Comparison of ENCODE assay signal across 11 cellular contexts in the genomic region with DNA sequence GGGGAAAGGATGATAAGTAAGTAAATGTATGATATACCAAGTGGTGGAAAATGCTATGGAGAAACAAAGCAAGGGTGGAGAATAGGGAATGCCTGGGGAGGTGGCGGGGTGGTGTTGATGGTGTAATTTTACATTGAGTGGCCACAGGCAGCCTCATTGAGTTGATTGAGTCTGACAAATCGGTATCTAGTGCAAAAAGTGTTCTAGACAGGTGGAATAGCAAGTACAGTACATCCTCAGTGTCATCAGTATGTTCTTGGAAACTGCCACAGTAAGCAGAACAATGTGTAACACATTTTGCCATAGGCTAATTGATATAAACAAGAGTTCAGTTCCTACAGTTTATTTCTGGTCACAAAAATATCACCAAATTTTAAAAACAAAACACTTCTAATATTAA. TPM values are rescaled to one million over a fixed set of nuclear protein-coding genes. Genes with fewer than 3 reads are reported as not detected.
DNase-seq lines count a peak whose midpoint lies in the region; ATAC-seq lines count a peak whose summit lies in the region.
"Had no signal": no experiment of that assay in that cellular context is flagged by ENCODE, and none has a peak within 500 bp of the region (broad histone marks: within the 10 kb centered on the region; RNA-seq: fewer than 3 reads in every experiment).

No MANE protein-coding gene starts in this region.

- H3K27me3 Mint-ChIP-seq in activated T-helper 2 cell treated with anti-CD3 and anti-CD28 coated beads, Interferon-gamma antibody, Interleukin-2, Interleukin-4, amounts not matched to agents 10 μg/mL and 5 μg/mL and 100 μg/mL, durations not matched to agents 14 hours and 24 hours and 36 hours (ENCODE audit: low read depth) = no peaks in the 10 kb centered on the region
- H3K27me3 Mint-ChIP-seq: B cell; CD4-positive, alpha-beta memory T cell; IgD-negative memory B cell had no signal

- intact Hi-C loops in Right ventricle myocardium superior (cut with DNase I) = loop anchor here (5.0 kb wide), 1 partner anchor 191 kb away; no protein-coding TSS in a partner anchor
- intact Hi-C loops in Right ventricle myocardium inferior (cut with DNase I) = loop anchor here (2.0 kb wide), 1 partner anchor 195 kb away; no protein-coding TSS in a partner anchor
- intact Hi-C loops in activated T-helper 2 cell treated with anti-CD3 and anti-CD28 coated beads, Interferon-gamma antibody, Interleukin-2, Interleukin-4, amounts not matched to agents 10 μg/mL and 5 μg/mL and 100 μg/mL, durations not matched to agents 14 hours and 24 hours and 36 hours (cut with micrococcal nuclease) = loop anchor here (2.0 to 5.0 kb wide), 2 partner anchors 134 to 195 kb away; no protein-coding TSS in a partner anchor

- no peak overlapping the region for H3K4me3 Mint-ChIP-seq in activated T-helper 2 cell treated with anti-CD3 and anti-CD28 coated beads, Interferon-gamma antibody, Interleukin-2, Interleukin-4, amounts not matched to agents 10 μg/mL and 5 μg/mL and 100 μg/mL, durations not matched to agents 14 hours and 24 hours and 36 hours (ENCODE audit: low read depth)
- H3K4me3 Mint-ChIP-seq in stimulated activated effector memory CD8-positive, alpha-beta T cell treated with anti-CD3 and anti-CD28 coated beads, Interleukin-12 subunit alpha, Interleukin-12 subunit beta, amount 100 ng/mL, for 72 hours = no peak overlapping the region
- H3K4me3 Mint-ChIP-seq: B cell; CD4-positive, alpha-beta memory T cell; IgD-negative memory B cell had no signal

- peaks cover 68% of the 10 kb centered on the region for H3K36me3 Mint-ChIP-seq in activated T-helper 2 cell treated with anti-CD3 and anti-CD28 coated beads, Interferon-gamma antibody, Interleukin-2, Interleukin-4, amounts not matched to agents 10 μg/mL and 5 μg/mL and 100 μg/mL, durations not matched to agents 14 hours and 24 hours and 36 hours (ENCODE audit: low read depth)
- H3K36me3 Mint-ChIP-seq in stimulated activated effector memory CD8-positive, alpha-beta T cell treated with anti-CD3 and anti-CD28 coated beads, Interleukin-12 subunit alpha, Interleukin-12 subunit beta, amount 100 ng/mL, for 72 hours = peaks cover 100% of the 10 kb centered on the region

- peaks cover 10% of the 10 kb centered on the region for H3K4me1 ChIP-seq in iPS-18a (ENCODE audit: control insufficient read depth, low read depth, low read length)
- H3K4me1 ChIP-seq in SJCRH30 = peaks cover 5% of the 10 kb centered on the region; the same call in 1 of the 2 replicates

- peak overlapping the region; percentile 15 for H3K27ac ChIP-seq in iPS-18a (ENCODE audit: low read length)
- no peak overlapping the region for H3K27ac ChIP-seq in SJCRH30

- no peak overlapping the region for H3K4me3 ChIP-seq in iPS-18a (ENCODE audit: low read length)
- H3K4me3 ChIP-seq in SJCRH30 = no peak overlapping the region

- DNase-seq in Right ventricle myocardium superior (no peak), Right ventricle myocardium inferior (ENCODE audit: missing footprints) (no peak), NCI-H187 (lab: John Stamatoyannopoulos, UW) (no peak), SJCRH30 (no peak)
- DNase-seq in activated T-helper 2 cell treated with anti-CD3 and anti-CD28 coated beads, Interferon-gamma antibody, Interleukin-2, Interleukin-4, amounts not matched to agents 10 μg/mL and 5 μg/mL and 100 μg/mL, durations not matched to agents 14 hours and 24 hours and 36 hours (ENCODE audit: low spot score) = no peak
- no peak for DNase-seq in stimulated activated effector memory CD8-positive, alpha-beta T cell treated with anti-CD3 and anti-CD28 coated beads, Interleukin-12 subunit alpha, Interleukin-12 subunit beta, amount 100 ng/mL, for 72 hours (ENCODE audit: low spot score in 2 of 2)
- DNase-seq: NCI-H2029 treated with DMSO at 0.1 percent for 48 hours had no signal

- ATAC-seq in Right ventricle myocardium superior (ENCODE audit: poor library complexity) (peak; percentile 44), Right ventricle myocardium inferior (no peak)
- ATAC-seq in stimulated activated effector memory CD8-positive, alpha-beta T cell treated with anti-CD3 and anti-CD28 coated beads, Interleukin-12 subunit alpha, Interleukin-12 subunit beta, amount 100 ng/mL, for 72 hours = no peak

- H3K36me3 ChIP-seq in iPS-18a (ENCODE audit: control insufficient read depth, low read depth, low read length) (peaks cover 97% of the 10 kb centered on the region), SJCRH30 (peaks cover 83% of the 10 kb centered on the region)

- peak overlapping the region; percentile 16 for H3K27ac Mint-ChIP-seq in activated T-helper 2 cell treated with anti-CD3 and anti-CD28 coated beads, Interferon-gamma antibody, Interleukin-2, Interleukin-4, amounts not matched to agents 10 μg/mL and 5 μg/mL and 100 μg/mL, durations not matched to agents 14 hours and 24 hours and 36 hours
- peak overlapping the region; percentile 72 for H3K27ac Mint-ChIP-seq in stimulated activated effector memory CD8-positive, alpha-beta T cell treated with anti-CD3 and anti-CD28 coated beads, Interleukin-12 subunit alpha, Interleukin-12 subunit beta, amount 100 ng/mL, for 72 hours
- H3K27ac Mint-ChIP-seq: B cell had no signal

- H3K4me1 Mint-ChIP-seq in activated T-helper 2 cell treated with anti-CD3 and anti-CD28 coated beads, Interferon-gamma antibody, Interleukin-2, Interleukin-4, amounts not matched to agents 10 μg/mL and 5 μg/mL and 100 μg/mL, durations not matched to agents 14 hours and 24 hours and 36 hours (ENCODE audit: low read depth) = peaks cover 8% of the 10 kb centered on the region
- H3K4me1 Mint-ChIP-seq in stimulated activated effector memory CD8-positive, alpha-beta T cell treated with anti-CD3 and anti-CD28 coated beads, Interleukin-12 subunit alpha, Interleukin-12 subunit beta, amount 100 ng/mL, for 72 hours = peaks cover 7% of the 10 kb centered on the region
- H3K4me1 Mint-ChIP-seq: B cell, IgD-negative memory B cell had no signal

- H3K9ac ChIP-seq in iPS-18a (ENCODE audit: low read length) = no peak overlapping the region

- H3K9me3 Mint-ChIP-seq in activated T-helper 2 cell treated with anti-CD3 and anti-CD28 coated beads, Interferon-gamma antibody, Interleukin-2, Interleukin-4, amounts not matched to agents 10 μg/mL and 5 μg/mL and 100 μg/mL, durations not matched to agents 14 hours and 24 hours and 36 hours = no peaks in the 10 kb centered on the region
- H3K9me3 Mint-ChIP-seq in stimulated activated effector memory CD8-positive, alpha-beta T cell treated with anti-CD3 and anti-CD28 coated beads, Interleukin-12 subunit alpha, Interleukin-12 subunit beta, amount 100 ng/mL, for 72 hours = no peaks in the 10 kb centered on the region
- H3K9me3 Mint-ChIP-seq: IgD-negative memory B cell had no signal

- no peaks in the 10 kb centered on the region for H3K27me3 ChIP-seq in iPS-18a (ENCODE audit: control insufficient read depth, insufficient read depth, low read length)
- no peaks in the 10 kb centered on the region for H3K27me3 ChIP-seq in SJCRH30

- no peaks in the 10 kb centered on the region for H3K9me3 ChIP-seq in iPS-18a (ENCODE audit: control insufficient read depth, low read depth, low read length)
- no peaks in the 10 kb centered on the region for H3K9me3 ChIP-seq in SJCRH30 (replicated peaks)

RNA-seq across cellular contexts. Expression of a gene that starts 46.4 kb away (rescaled TPM):
- total RNA-seq in Right ventricle myocardium superior = 307 TPM
- 363 TPM for total RNA-seq in Right ventricle myocardium inferior
- 90.8 and 91.2 TPM in 2 replicates for total RNA-seq in activated T-helper 2 cell treated with anti-CD3 and anti-CD28 coated beads, Interferon-gamma antibody, Interleukin-2, Interleukin-4, amounts not matched to agents 10 μg/mL and 5 μg/mL and 100 μg/mL, durations not matched to agents 14 hours and 24 hours and 36 hours
- 144 and 145 TPM in 2 replicates for total RNA-seq in SJCRH30 (2014; rRNA removed; shearing (Covaris generic))
